32 cellular contexts compared by ENCODE assay signal in the genomic region with DNA sequence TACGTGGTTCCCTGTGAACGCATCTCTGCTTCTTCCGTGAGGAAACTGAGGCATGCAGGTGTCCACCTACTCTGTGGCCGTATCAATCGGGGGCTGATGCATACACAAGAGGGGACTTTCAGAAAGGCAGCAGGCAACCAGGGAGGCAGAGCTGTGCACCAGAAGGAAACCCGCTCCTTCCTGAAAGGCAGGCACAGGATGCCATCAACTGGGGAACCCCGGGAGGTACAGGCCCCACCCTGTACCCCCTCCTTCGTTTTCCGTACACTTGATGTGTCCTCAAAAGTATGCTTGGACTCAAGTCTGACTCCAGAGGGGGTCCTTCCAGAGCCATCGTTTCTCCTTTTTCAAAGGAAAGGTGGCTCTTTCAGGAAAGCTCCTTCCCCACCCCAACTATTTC. TPM values are rescaled to one million over a fixed set of nuclear protein-coding genes. Genes with fewer than 3 reads are reported as not detected.
DNase-seq lines count a peak whose midpoint lies in the region; FAIRE-seq and TF ChIP-seq lines count a peak whose summit lies in the region.
"Had no signal": no experiment of that assay in that cellular context is flagged by ENCODE, and none has a peak within 500 bp of the region (broad histone marks: within the 10 kb centered on the region; RNA-seq: fewer than 3 reads in every experiment).

No MANE protein-coding gene starts in this region.

- POLR2A ChIA-PET in OCI-LY7 (lab: Charles Lee) (interaction anchor here (0.6 to 1.1 kb wide), 3 partner anchors 19 to 172 kb away, joined by 3 read pairs; no protein-coding TSS in a partner anchor), HEK293T (lab: Yijun Ruan, JAX) (no interaction called here)

- H4K20me1 ChIP-seq in OCI-LY7 (ENCODE audit: insufficient read depth, low read length) = no peaks in the 10 kb centered on the region

- no peak overlapping the region for H3K4me3 Mint-ChIP-seq in T-helper 1 cell treated with Interleukin-12 subunit alpha and Interleukin-12 subunit beta and Interleukin-4 antibody, amounts not matched to agents 30 μg/mL and 1 μg/mL, for 36 hours
- H3K4me3 Mint-ChIP-seq: activated CD8-positive, alpha-beta memory T cell treated with anti-CD3 and anti-CD28 coated beads, Interleukin-2, amount 10 ng/mL, durations not matched to agents 7 days and 5 days; activated T-helper 1 cell treated with anti-CD3 and anti-CD28 coated beads, Interleukin-12 subunit alpha, Interleukin-12 subunit beta, Interleukin-2, Interleukin-4 antibody, amounts not matched to agents 30 ng/mL and 10 ng/mL and 1 ng/mL, durations not matched to agents 14 hours and 24 hours and 36 hours; endodermal cell; H9; stimulated activated memory B cell treated with anti-CD40 and anti-IgM and Interleukin-4, amounts not matched to agents 10 μg/mL and 1 μg/mL and 100 μg/mL, for 72 hours had no signal

- H3K27me3 ChIP-seq in ovary = no peaks in the 10 kb centered on the region
- no peaks in the 10 kb centered on the region for H3K27me3 ChIP-seq in MG63
- H3K27me3 ChIP-seq: body of pancreas, esophagus squamous epithelium, gastroesophageal sphincter, tibial artery had no signal

- TF ChIP-seq POLR2A in ovary (IDR thresholded peaks at IDR 0.05) = no peak

- no peaks in the 10 kb centered on the region for H3K9me3 Mint-ChIP-seq in T-helper 1 cell treated with Interleukin-12 subunit alpha and Interleukin-12 subunit beta and Interleukin-4 antibody, amounts not matched to agents 30 μg/mL and 1 μg/mL, for 36 hours
- H3K9me3 Mint-ChIP-seq: activated T-helper 1 cell treated with anti-CD3 and anti-CD28 coated beads, Interleukin-12 subunit alpha, Interleukin-12 subunit beta, Interleukin-2, Interleukin-4 antibody, amounts not matched to agents 30 ng/mL and 10 ng/mL and 1 ng/mL, durations not matched to agents 14 hours and 24 hours and 36 hours; endodermal cell; H9; stimulated activated memory B cell treated with anti-CD40 and anti-IgM and Interleukin-4, amounts not matched to agents 10 μg/mL and 1 μg/mL and 100 μg/mL, for 72 hours had no signal

- H3K4me2 ChIP-seq in OCI-LY7 (ENCODE audit: low read length) = no peak overlapping the region

- no peak for FAIRE-seq in kidney (lab: Jason Lieb, UNC)
- FAIRE-seq: colon, GM18507, small intestine had no signal

- no peak overlapping the region for H3K4me3 ChIP-seq in OCI-LY7 (ENCODE audit: low read depth, low read length, poor library complexity, severe bottlenecking)
- H3K4me3 ChIP-seq in kidney (ENCODE audit: low read length in 2 of 2) = no peak overlapping the region
- H3K4me3 ChIP-seq in ovary = no peak overlapping the region
- no peak overlapping the region for H3K4me3 ChIP-seq in MG63
- H3K4me3 ChIP-seq: body of pancreas, SK-N-MC, tibial artery had no signal

- H3K36me3 Mint-ChIP-seq in T-helper 1 cell treated with Interleukin-12 subunit alpha and Interleukin-12 subunit beta and Interleukin-4 antibody, amounts not matched to agents 30 μg/mL and 1 μg/mL, for 36 hours (ENCODE audit: low read depth) = no peaks in the 10 kb centered on the region
- H3K36me3 Mint-ChIP-seq: activated CD8-positive, alpha-beta memory T cell treated with anti-CD3 and anti-CD28 coated beads, Interleukin-2, amount 10 ng/mL, durations not matched to agents 7 days and 5 days; stimulated activated memory B cell treated with anti-CD40 and anti-IgM and Interleukin-4, amounts not matched to agents 10 μg/mL and 1 μg/mL and 100 μg/mL, for 72 hours had no signal

- CTCF ChIA-PET in OCI-LY7 (lab: Charles Lee; ENCODE audit: unreplicated experiment) = no interaction called here
- CTCF ChIA-PET in HEK293T (lab: Yijun Ruan, JAX) = interaction anchor here (1.2 kb wide), 1 partner anchor 23 kb away, joined by 3 read pairs; no protein-coding TSS in a partner anchor

- DNase-seq in T-helper 1 cell (no peak), GDM1 (lab: John Stamatoyannopoulos, UW) (peak; percentile 30), OCI-LY7 (ENCODE audit: low spot score) (peak; percentile 43), kidney (peak; percentile 34), ovary (no peak), MG63 (no peak), HEK293T (ENCODE audit: extremely low spot score) (no peak)
- DNase-seq: activated CD4-positive, alpha-beta T cell treated with anti-CD3 and anti-CD28 coated beads for 1 hour; activated CD8-positive, alpha-beta memory T cell treated with anti-CD3 and anti-CD28 coated beads, Interleukin-2, amount 10 ng/mL, durations not matched to agents 7 days and 5 days; AML-193; body of pancreas; endodermal cell; esophagus squamous epithelium; H9; IMR-90; kidney glomerular epithelial cell; mammary epithelial cell; NCI-H1417 treated with DMSO at 0.1 percent for 48 hours; NCI-H2107; NCI-H510A treated with DMSO at 0.1 percent for 48 hours; small intestine; stimulated activated CD4-positive, alpha-beta T cell treated with anti-CD3 and anti-CD28 coated beads, Interleukin-2, amount 100 ng/mL, for 24 hours; T1000; tibial artery had no signal

- peaks cover 14% of the 10 kb centered on the region for H3K27me3 Mint-ChIP-seq in T-helper 1 cell treated with Interleukin-12 subunit alpha and Interleukin-12 subunit beta and Interleukin-4 antibody, amounts not matched to agents 30 μg/mL and 1 μg/mL, for 36 hours (ENCODE audit: low read depth)

- no peak overlapping the region for H2AFZ ChIP-seq in OCI-LY7 (ENCODE audit: low read length)

- H3K4me1 ChIP-seq in OCI-LY7 (ENCODE audit: insufficient read depth, low read length, poor library complexity, severe bottlenecking) (no peaks in the 10 kb centered on the region), kidney (ENCODE audit: control insufficient read depth in 1 of 2, insufficient read depth in 1 of 2, low read depth in 1 of 2, low read length in 2 of 2) (peaks cover 0 to 9% of the 10 kb centered on the region in 2 donors), ovary (ENCODE audit: insufficient read depth) (peaks cover 7% of the 10 kb centered on the region)

- H3K27ac ChIP-seq in OCI-LY7 (ENCODE audit: low read depth, low read length, poor library complexity, severe bottlenecking) (no peak overlapping the region), kidney (ENCODE audit: low read depth in 2 of 2, low read length in 2 of 2) (no peak overlapping the region), ovary (no peak overlapping the region)
- H3K27ac ChIP-seq: body of pancreas, esophagus squamous epithelium, gastroesophageal sphincter, RWPE1, SK-N-MC had no signal

- 80 to 86% (median 83%) methylated on average over 10 of the region's 10 CpGs for WGBS in ovary, 3 donors

- TF ChIP-seq CTCF in OCI-LY7 (conservative IDR thresholded peaks at IDR 0.05; ENCODE audit: low read length) (peak; percentile 49; the same call in 1 of the 2 replicates), kidney (IDR thresholded peaks at IDR 0.05; ENCODE audit: borderline replicate concordance, extremely low read depth, insufficient read depth) (no peak), ovary (IDR thresholded peaks at IDR 0.05) (no peak)

- intact Hi-C loops in OCI-LY7 (cut with micrococcal nuclease; ENCODE audit: unreplicated experiment) (no loop called here), kidney (cut with DNase I) (no loop called here), ovary (cut with DNase I) (no loop called here)

- H3K9me3 ChIP-seq in OCI-LY7 (ENCODE audit: low read length) (no peaks in the 10 kb centered on the region), kidney (ENCODE audit: control insufficient read depth in 1 of 2, low read length in 2 of 2) (no peaks in the 10 kb centered on the region), ovary (no peaks in the 10 kb centered on the region), MG63 (no peaks in the 10 kb centered on the region)
- H3K9me3 ChIP-seq: body of pancreas, esophagus squamous epithelium, gastroesophageal sphincter, tibial artery had no signal

- H3K4me1 Mint-ChIP-seq in T-helper 1 cell treated with Interleukin-12 subunit alpha and Interleukin-12 subunit beta and Interleukin-4 antibody, amounts not matched to agents 30 μg/mL and 1 μg/mL, for 36 hours (ENCODE audit: low read depth) = no peaks in the 10 kb centered on the region
- H3K4me1 Mint-ChIP-seq: activated CD8-positive, alpha-beta memory T cell treated with anti-CD3 and anti-CD28 coated beads, Interleukin-2, amount 10 ng/mL, durations not matched to agents 7 days and 5 days; endodermal cell had no signal

- peak overlapping the region; percentile 44 for H3K27ac Mint-ChIP-seq in T-helper 1 cell treated with Interleukin-12 subunit alpha and Interleukin-12 subunit beta and Interleukin-4 antibody, amounts not matched to agents 30 μg/mL and 1 μg/mL, for 36 hours
- H3K27ac Mint-ChIP-seq: activated CD8-positive, alpha-beta memory T cell treated with anti-CD3 and anti-CD28 coated beads, Interleukin-2, amount 10 ng/mL, durations not matched to agents 7 days and 5 days; activated T-helper 1 cell treated with anti-CD3 and anti-CD28 coated beads, Interleukin-12 subunit alpha, Interleukin-12 subunit beta, Interleukin-2, Interleukin-4 antibody, amounts not matched to agents 30 ng/mL and 10 ng/mL and 1 ng/mL, durations not matched to agents 14 hours and 24 hours and 36 hours; endodermal cell; H9; stimulated activated memory B cell treated with anti-CD40 and anti-IgM and Interleukin-4, amounts not matched to agents 10 μg/mL and 1 μg/mL and 100 μg/mL, for 72 hours had no signal

- no peaks in the 10 kb centered on the region for H3K79me2 ChIP-seq in OCI-LY7 (ENCODE audit: insufficient read depth, low read depth, low read length)

- H3K9ac ChIP-seq in kidney (ENCODE audit: low read length in 2 of 2) = no peak overlapping the region

- no peaks in the 10 kb centered on the region for H3K36me3 ChIP-seq in OCI-LY7 (ENCODE audit: insufficient read depth, low read length)
- no peaks in the 10 kb centered on the region for H3K36me3 ChIP-seq in kidney (ENCODE audit: control insufficient read depth in 1 of 2, insufficient read depth in 2 of 2, low read length in 2 of 2)
- no peaks in the 10 kb centered on the region for H3K36me3 ChIP-seq in ovary
- H3K36me3 ChIP-seq in MG63 = no peaks in the 10 kb centered on the region
- H3K36me3 ChIP-seq: esophagus squamous epithelium, gastroesophageal sphincter, tibial artery had no signal

- TF ChIP-seq EP300 in ovary (IDR thresholded peaks at IDR 0.05) = no peak

- BruUV-seq in OCI-LY7 (replicated peaks; lab: Mats Ljungman, UMichigan) = no TSS peak

- no peaks in the 10 kb centered on the region for H3K9me2 ChIP-seq in OCI-LY7 (ENCODE audit: insufficient read depth, low read length)

TF ChIP-seq in HEK293T, 16 proteins besides CTCF, POLR2A, EP300 and RAD21 (continues in another document):
- TF ChIP-seq L3MBTL2 (conservative IDR thresholded peaks at IDR 0.05) = no peak
- no peak for TF ChIP-seq CTBP1 (IDR thresholded peaks at IDR 0.05; ENCODE audit: borderline replicate concordance)
- no peak for TF ChIP-seq LEF1 (IDR thresholded peaks at IDR 0.05; ENCODE audit: borderline replicate concordance)
- TF ChIP-seq HDGF (IDR thresholded peaks at IDR 0.05; ENCODE audit: borderline replicate concordance) = no peak
- TF ChIP-seq FOXM1 (IDR thresholded peaks at IDR 0.05; ENCODE audit: borderline replicate concordance) = no peak
- TF ChIP-seq SP1 (IDR thresholded peaks at IDR 0.05) = no peak

RNA-seq across cellular contexts. Expression of gene ASB13, which starts 59.5 kb away (rescaled TPM):
- 23.2 and 25.6 TPM in 2 replicates for total RNA-seq in OCI-LY7 (2014; rRNA removed; shearing (Covaris generic))
- total RNA-seq in OCI-LY7 (2022) (90.4 and 108 TPM in 2 replicates), kidney (47.7 TPM), ovary (10 to 100 TPM; 17.9 to 45.6 (median 29.0) TPM)
- polyA plus RNA-seq in kidney (ENCODE audit: insufficient read depth, low read depth, low replicate concordance) (95.1 TPM), ovary (10 to 100 TPM; 15.0 to 23.2 TPM)
- 0.59 and 0.92 TPM in 2 replicates for total RNA-seq in MG63 (2014; rRNA removed; shearing (Covaris generic); ENCODE audit: low replicate concordance)

Comparison
In these comparisons a context has a peak if more than half of its experiments do, and no peak if none do; other contexts are left out.
1. DNase-seq: peak in GDM1 (single experiment), OCI-LY7 (single experiment) and kidney (single experiment); none in T-helper 1 cell (0 of 5), ovary (0 of 5), MG63 (single experiment) and HEK293T (single experiment).